In genomic region chr12:116274552-116275375, GRCh38 we compare ENCODE assay signal across 9 cellular contexts. TPM values are rescaled to one million over a fixed set of nuclear protein-coding genes. Genes with fewer than 3 reads are reported as not detected.
A peak's percentile ranks its signal among the peaks of the same experiment; 100 is the strongest.
DNase-seq lines count a peak whose midpoint lies in the region; ATAC-seq and TF ChIP-seq lines count a peak whose summit lies in the region.
"Had no signal": no experiment of that assay in that cellular context is flagged by ENCODE, and none has a peak within 500 bp of the region (broad histone marks: within the 10 kb centered on the region; RNA-seq: fewer than 3 reads in every experiment).

No MANE protein-coding gene starts in this region.

- H3K9me3 ChIP-seq in right atrium auricular region (no peaks in the 10 kb centered on the region), vagina (no peaks in the 10 kb centered on the region)

- H3K4me3 ChIP-seq in right atrium auricular region (peak overlapping the region; percentile 69 to 80), vagina (peak overlapping the region in 1 of 2 donors; percentile 77)

- intact Hi-C loops in left ventricle myocardium superior (cut with micrococcal nuclease) = no loop called here
- intact Hi-C loops in vagina (cut with DNase I) = loop anchor here (10.0 kb wide), 1 partner anchor 130 kb away; no protein-coding TSS in a partner anchor

- H3K27ac Mint-ChIP-seq in activated naive CD8-positive, alpha-beta T cell treated with anti-CD3 and anti-CD28 coated beads, Interleukin-2, amount 10 ng/mL, durations not matched to agents 7 days and 5 days = no peak overlapping the region
- H3K27ac Mint-ChIP-seq in immature natural killer cell = no peak overlapping the region

- no peaks in the 10 kb centered on the region for H3K9me3 Mint-ChIP-seq in activated naive CD8-positive, alpha-beta T cell treated with anti-CD3 and anti-CD28 coated beads, Interleukin-2, amount 10 ng/mL, durations not matched to agents 7 days and 5 days
- H3K9me3 Mint-ChIP-seq in immature natural killer cell = no peaks in the 10 kb centered on the region

- ATAC-seq in left ventricle myocardium superior (no peak), HG03460 (IDR thresholded peaks at IDR 0.05; ENCODE audit: unreplicated experiment) (no peak)
- no peak for ATAC-seq in activated naive CD8-positive, alpha-beta T cell treated with anti-CD3 and anti-CD28 coated beads, Interleukin-2, amount 10 ng/mL, durations not matched to agents 7 days and 5 days (ENCODE audit: low read depth)

- no peaks in the 10 kb centered on the region for H3K27me3 Mint-ChIP-seq in activated naive CD8-positive, alpha-beta T cell treated with anti-CD3 and anti-CD28 coated beads, Interleukin-2, amount 10 ng/mL, durations not matched to agents 7 days and 5 days
- peaks cover 14 to 32% (median 23%) of the 10 kb centered on the region in 3 donors for H3K27me3 Mint-ChIP-seq in immature natural killer cell (ENCODE audit: low read depth in 3 of 3)

- POLR2A ChIA-PET in activated naive CD8-positive, alpha-beta T cell treated with anti-CD3 and anti-CD28 coated beads, Interleukin-2, amount 10 ng/mL, durations not matched to agents 7 days and 5 days (lab: Charles Lee) = no interaction called here

- no peaks in the 10 kb centered on the region for H3K27me3 ChIP-seq in right atrium auricular region
- H3K27me3 ChIP-seq in vagina = no peaks in the 10 kb centered on the region

- H3K4me3 Mint-ChIP-seq in activated naive CD8-positive, alpha-beta T cell treated with anti-CD3 and anti-CD28 coated beads, Interleukin-2, amount 10 ng/mL, durations not matched to agents 7 days and 5 days = peak overlapping the region; percentile 67
- peak overlapping the region; percentile 43 to 99 (median 91) for H3K4me3 Mint-ChIP-seq in immature natural killer cell

- H3K4me1 ChIP-seq in right atrium auricular region (peaks cover 0 to 54% of the 10 kb centered on the region in 2 donors), vagina (peaks cover 61% of the 10 kb centered on the region)

- TF ChIP-seq CTCF in right atrium auricular region (IDR thresholded peaks at IDR 0.05) (no peak), vagina (IDR thresholded peaks at IDR 0.05) (no peak)

- peaks cover 30% of the 10 kb centered on the region for H3K4me1 Mint-ChIP-seq in activated naive CD8-positive, alpha-beta T cell treated with anti-CD3 and anti-CD28 coated beads, Interleukin-2, amount 10 ng/mL, durations not matched to agents 7 days and 5 days
- peaks cover 43 to 51% of the 10 kb centered on the region in 2 donors for H3K4me1 Mint-ChIP-seq in immature natural killer cell

- DNase-seq in right atrium auricular region (ENCODE audit: low spot score) = no peak
- DNase-seq in left ventricle myocardium superior = no peak
- no peak for DNase-seq in activated naive CD8-positive, alpha-beta T cell treated with anti-CD3 and anti-CD28 coated beads, Interleukin-2, amount 10 ng/mL, durations not matched to agents 7 days and 5 days
- no peak for DNase-seq in immature natural killer cell
- DNase-seq in vagina (ENCODE audit: extremely low spot score in 2 of 2) = no peak
- no peak for DNase-seq in kidney glomerular epithelial cell (lab: John Stamatoyannopoulos, UW)
- DNase-seq in AG08395 (ENCODE audit: low spot score) = no peak
- DNase-seq: NCI-H146 had no signal

- H3K36me3 Mint-ChIP-seq in activated naive CD8-positive, alpha-beta T cell treated with anti-CD3 and anti-CD28 coated beads, Interleukin-2, amount 10 ng/mL, durations not matched to agents 7 days and 5 days = peaks cover 4% of the 10 kb centered on the region
- H3K36me3 Mint-ChIP-seq in immature natural killer cell = no peaks in the 10 kb centered on the region

- no peak for TF ChIP-seq POLR2A in vagina (IDR thresholded peaks at IDR 0.05)

- H3K27ac ChIP-seq in right atrium auricular region = no peak overlapping the region
- peak overlapping the region; percentile 91 for H3K27ac ChIP-seq in vagina

- H3K36me3 ChIP-seq in right atrium auricular region = no peaks in the 10 kb centered on the region
- no peaks in the 10 kb centered on the region for H3K36me3 ChIP-seq in vagina

RNA-seq across cellular contexts. Expression of gene MED13L, which starts 2.7 kb away (rescaled TPM):
- 10 to 100 TPM; 55.0 to 64.1 TPM for total RNA-seq in right atrium auricular region
- 64.0 TPM for total RNA-seq in left ventricle myocardium superior
- 100 to 1,000 TPM; 112 to 120 TPM for total RNA-seq in activated naive CD8-positive, alpha-beta T cell treated with anti-CD3 and anti-CD28 coated beads, Interleukin-2, amount 10 ng/mL, durations not matched to agents 7 days and 5 days
- polyA plus RNA-seq in immature natural killer cell = 10 to 100 TPM in 1 of 3 donors, 1 to 10 TPM in 2; 2.3 to 10.3 (median 4.9) TPM
- total RNA-seq in vagina = 161 TPM
